10 cellular contexts compared by ENCODE assay signal in the genomic region with DNA sequence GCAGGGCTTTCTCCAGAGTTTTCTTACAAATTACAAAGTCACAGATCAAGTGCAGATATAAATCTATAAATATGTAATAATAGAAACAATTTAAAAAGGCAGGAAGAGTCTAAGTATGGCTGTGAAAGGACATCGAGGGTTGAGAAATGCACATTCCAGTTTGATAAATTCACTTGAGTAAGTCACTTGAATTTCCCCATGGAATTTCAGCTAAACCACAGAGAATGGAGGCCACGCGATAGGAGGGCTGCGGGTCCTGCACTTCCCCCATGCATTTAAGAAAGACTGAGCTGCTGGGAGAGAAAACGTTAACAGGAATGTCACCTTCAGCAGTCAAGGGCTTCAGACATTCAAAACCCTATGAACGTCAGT. TPM values are rescaled to one million over a fixed set of nuclear protein-coding genes. Genes with fewer than 3 reads are reported as not detected.
DNase-seq lines count a peak whose midpoint lies in the region; ATAC-seq and TF ChIP-seq lines count a peak whose summit lies in the region.
"Had no signal": no experiment of that assay in that cellular context is flagged by ENCODE, and none has a peak within 500 bp of the region (broad histone marks: within the 10 kb centered on the region; RNA-seq: fewer than 3 reads in every experiment).

No MANE protein-coding gene starts in this region.

- H3K9me3 Mint-ChIP-seq in T-helper 2 cell treated with Interferon-gamma antibody and Interleukin-4, amounts not matched to agents 5 μg/mL and 100 μg/mL, for 36 hours: no peaks in the 10 kb centered on the region
- no peaks in the 10 kb centered on the region for H3K9me3 Mint-ChIP-seq in activated CD8-positive, alpha-beta T cell treated with anti-CD3 and anti-CD28 coated beads for 36 hours
- H3K9me3 Mint-ChIP-seq in stimulated activated naive CD8-positive, alpha-beta T cell treated with anti-CD3 and anti-CD28 coated beads, Interleukin-15, amount 100 ng/mL, for 72 hours: no peaks in the 10 kb centered on the region

- DNase-seq in T-helper 2 cell treated with Interferon-gamma antibody and Interleukin-4, amounts not matched to agents 5 μg/mL and 100 μg/mL, for 36 hours (ENCODE audit: low spot score): no peak
- DNase-seq in T-helper 2 cell (no peak), foreskin fibroblast (peak; percentile 78 to 82), HPDE6-E6E7 (ENCODE audit: extremely low spot score) (no peak), SW480 (ENCODE audit: low spot score) (no peak), mucosa of gallbladder (ENCODE audit: low spot score) (no peak)
- DNase-seq in activated CD8-positive, alpha-beta T cell treated with anti-CD3 and anti-CD28 coated beads for 36 hours: no peak
- DNase-seq in stimulated activated naive CD8-positive, alpha-beta T cell treated with anti-CD3 and anti-CD28 coated beads, Interleukin-15, amount 100 ng/mL, for 72 hours: no peak
- DNase-seq: NK-92 treated with Interleukin-12 subunit alpha and Interleukin-12 subunit beta, amount 100 ng/mL, for 24 hours had no signal

- POLR2A ChIA-PET in activated CD8-positive, alpha-beta T cell treated with anti-CD3 and anti-CD28 coated beads for 36 hours (lab: Charles Lee): interaction anchor here (0.7 to 10.1 kb wide), 4 partner anchors 10 to 160 kb away, joined by 3 to 111 read pairs (median 40); partner anchors contain the start of genes JMJD6, METTL23, MFSD11 and SRSF2

- H3K27ac Mint-ChIP-seq in T-helper 2 cell treated with Interferon-gamma antibody and Interleukin-4, amounts not matched to agents 5 μg/mL and 100 μg/mL, for 36 hours: peak overlapping the region; percentile 73
- H3K27ac Mint-ChIP-seq in activated CD8-positive, alpha-beta T cell treated with anti-CD3 and anti-CD28 coated beads for 36 hours: peak overlapping the region; percentile 92
- peak overlapping the region in 1 of 2 donors; percentile 99 for H3K27ac Mint-ChIP-seq in stimulated activated naive CD8-positive, alpha-beta T cell treated with anti-CD3 and anti-CD28 coated beads, Interleukin-15, amount 100 ng/mL, for 72 hours

- no peaks in the 10 kb centered on the region for H3K27me3 Mint-ChIP-seq in T-helper 2 cell treated with Interferon-gamma antibody and Interleukin-4, amounts not matched to agents 5 μg/mL and 100 μg/mL, for 36 hours (ENCODE audit: low read depth)
- H3K27me3 Mint-ChIP-seq in activated CD8-positive, alpha-beta T cell treated with anti-CD3 and anti-CD28 coated beads for 36 hours: no peaks in the 10 kb centered on the region
- no peaks in the 10 kb centered on the region for H3K27me3 Mint-ChIP-seq in stimulated activated naive CD8-positive, alpha-beta T cell treated with anti-CD3 and anti-CD28 coated beads, Interleukin-15, amount 100 ng/mL, for 72 hours

- H3K4me3 ChIP-seq in foreskin fibroblast (ENCODE audit: low read depth in 1 of 2, low read length in 2 of 2): no peak overlapping the region
- H3K4me3 ChIP-seq: A549 had no signal

- H3K4me3 Mint-ChIP-seq in T-helper 2 cell treated with Interferon-gamma antibody and Interleukin-4, amounts not matched to agents 5 μg/mL and 100 μg/mL, for 36 hours: no peak overlapping the region
- H3K4me3 Mint-ChIP-seq in activated CD8-positive, alpha-beta T cell treated with anti-CD3 and anti-CD28 coated beads for 36 hours: peak overlapping the region; percentile 53
- peak overlapping the region; percentile 78 to 86 for H3K4me3 Mint-ChIP-seq in stimulated activated naive CD8-positive, alpha-beta T cell treated with anti-CD3 and anti-CD28 coated beads, Interleukin-15, amount 100 ng/mL, for 72 hours

- CTCF ChIA-PET in activated CD8-positive, alpha-beta T cell treated with anti-CD3 and anti-CD28 coated beads for 36 hours (lab: Charles Lee): interaction anchor here (1.1 to 6.8 kb wide), 6 partner anchors 8 to 194 kb away, joined by 3 to 83 read pairs (median 4); partner anchors contain the start of genes JMJD6 and METTL23

- no peak for TF ChIP-seq CTCF in activated CD8-positive, alpha-beta T cell treated with anti-CD3 and anti-CD28 coated beads for 36 hours (IDR thresholded peaks at IDR 0.05)
- no peak for TF ChIP-seq CTCF in foreskin fibroblast (IDR thresholded peaks at IDR 0.05; ENCODE audit: low read depth, low read length)

- H3K36me3 Mint-ChIP-seq in T-helper 2 cell treated with Interferon-gamma antibody and Interleukin-4, amounts not matched to agents 5 μg/mL and 100 μg/mL, for 36 hours (ENCODE audit: low read depth): peaks cover 64% of the 10 kb centered on the region
- H3K36me3 Mint-ChIP-seq in activated CD8-positive, alpha-beta T cell treated with anti-CD3 and anti-CD28 coated beads for 36 hours (ENCODE audit: low read depth): peaks cover 73% of the 10 kb centered on the region

- H3K4me1 Mint-ChIP-seq in T-helper 2 cell treated with Interferon-gamma antibody and Interleukin-4, amounts not matched to agents 5 μg/mL and 100 μg/mL, for 36 hours (ENCODE audit: low read depth): peaks cover 43% of the 10 kb centered on the region
- peaks cover 63% of the 10 kb centered on the region for H3K4me1 Mint-ChIP-seq in activated CD8-positive, alpha-beta T cell treated with anti-CD3 and anti-CD28 coated beads for 36 hours (ENCODE audit: low read depth)
- peaks cover 67% of the 10 kb centered on the region for H3K4me1 Mint-ChIP-seq in stimulated activated naive CD8-positive, alpha-beta T cell treated with anti-CD3 and anti-CD28 coated beads, Interleukin-15, amount 100 ng/mL, for 72 hours

- intact Hi-C loops in activated CD8-positive, alpha-beta T cell treated with anti-CD3 and anti-CD28 coated beads for 36 hours (cut with micrococcal nuclease): no loop called here

- ATAC-seq in activated CD8-positive, alpha-beta T cell treated with anti-CD3 and anti-CD28 coated beads for 36 hours: no peak
- ATAC-seq in stimulated activated naive CD8-positive, alpha-beta T cell treated with anti-CD3 and anti-CD28 coated beads, Interleukin-15, amount 100 ng/mL, for 72 hours: no peak
- ATAC-seq: A549 had no signal

RNA-seq across cellular contexts. Expression of gene MXRA7, which starts 6.1 kb away (rescaled TPM):
- 1 to 10 TPM; 8.4 to 8.6 TPM for total RNA-seq in activated CD8-positive, alpha-beta T cell treated with anti-CD3 and anti-CD28 coated beads for 36 hours
- total RNA-seq in mucosa of gallbladder: 217 TPM

RNA-seq across cellular contexts. Expression of gene JMJD6, which starts 9.6 kb away (rescaled TPM):
- total RNA-seq in activated CD8-positive, alpha-beta T cell treated with anti-CD3 and anti-CD28 coated beads for 36 hours: 10 to 100 TPM; 77.9 to 80.3 TPM
- 34.4 TPM for total RNA-seq in mucosa of gallbladder

RNA-seq across cellular contexts. Expression of gene METTL23, which starts 9.8 kb away (rescaled TPM):
- total RNA-seq in activated CD8-positive, alpha-beta T cell treated with anti-CD3 and anti-CD28 coated beads for 36 hours: 10 to 100 TPM; 30.7 to 30.9 TPM
- 35.0 TPM for total RNA-seq in mucosa of gallbladder

RNA-seq across cellular contexts. Expression of gene SRSF2, which starts 20.3 kb away (rescaled TPM):
- total RNA-seq in activated CD8-positive, alpha-beta T cell treated with anti-CD3 and anti-CD28 coated beads for 36 hours: 100 to 1,000 TPM; 344 to 364 TPM
- total RNA-seq in mucosa of gallbladder: 130 TPM

RNA-seq across cellular contexts. Expression of gene MFSD11, which starts 21.1 kb away (rescaled TPM):
- 10 to 100 TPM; 17.0 to 17.6 TPM for total RNA-seq in activated CD8-positive, alpha-beta T cell treated with anti-CD3 and anti-CD28 coated beads for 36 hours
- total RNA-seq in mucosa of gallbladder: 21.1 TPM

Comparison
In these comparisons a context has a peak if more than half of its experiments do, and no peak if none do; other contexts are left out.
1. DNase-seq: peak in foreskin fibroblast (2 of 2); none in T-helper 2 cell treated with Interferon-gamma antibody and Interleukin-4, amounts not matched to agents 5 μg/mL and 100 μg/mL, for 36 hours (single experiment), T-helper 2 cell (0 of 5), activated CD8-positive, alpha-beta T cell treated with anti-CD3 and anti-CD28 coated beads for 36 hours (single experiment), stimulated activated naive CD8-positive, alpha-beta T cell treated with anti-CD3 and anti-CD28 coated beads, Interleukin-15, amount 100 ng/mL, for 72 hours (0 of 2), HPDE6-E6E7 (single experiment), SW480 (single experiment) and mucosa of gallbladder (single experiment).
2. RNA of gene MXRA7, which starts 6.1 kb away (total RNA-seq): 217 TPM in mucosa of gallbladder (single experiment); 8.4 to 8.6 TPM in activated CD8-positive, alpha-beta T cell treated with anti-CD3 and anti-CD28 coated beads for 36 hours; every median in the first group is over 10 times any median in the second.